28 cellular contexts compared by ENCODE assay signal in the genomic region with DNA sequence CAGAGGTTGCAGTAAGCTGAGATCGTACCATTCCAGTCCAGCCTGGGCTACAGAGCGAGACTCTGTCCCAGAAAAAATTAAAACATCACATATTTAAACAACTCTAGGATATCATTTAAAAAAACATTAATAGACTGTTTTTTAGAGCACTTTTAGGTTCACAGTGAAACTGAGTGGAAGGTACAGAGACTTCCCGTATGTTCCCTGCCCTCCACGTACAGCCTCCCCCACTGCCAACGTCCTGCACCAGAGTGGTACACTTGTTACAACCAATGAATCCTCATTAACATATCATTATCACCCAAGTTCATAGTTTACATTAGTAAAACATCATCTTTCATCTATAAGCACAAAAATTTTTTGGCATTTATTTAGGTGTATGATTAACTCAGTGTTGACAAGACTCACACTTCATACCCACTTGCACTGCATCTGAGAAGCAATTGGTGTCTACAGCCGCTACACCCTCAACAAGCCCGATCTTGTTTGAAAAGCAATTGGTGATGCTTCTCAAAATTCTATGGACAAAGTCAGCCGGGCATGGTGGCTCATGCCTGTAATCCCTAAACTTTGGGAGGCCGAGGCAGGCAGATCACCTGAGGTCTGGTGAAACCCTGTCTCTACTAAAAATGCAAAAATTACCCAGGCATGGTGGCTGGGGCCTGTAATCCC. TPM values are rescaled to one million over a fixed set of nuclear protein-coding genes. Genes with fewer than 3 reads are reported as not detected.
"Had no signal": no experiment of that assay in that cellular context is flagged by ENCODE, and none has a peak within 500 bp of the region (broad histone marks: within the 10 kb centered on the region; RNA-seq: fewer than 3 reads in every experiment).

No MANE protein-coding gene starts in this region.

- H3K4me1 Mint-ChIP-seq: activated CD4-positive, alpha-beta T cell treated with anti-CD3 and anti-CD28 coated beads, Interleukin-2, amount 10 ng/mL, durations not matched to agents 24 days and 14 days; activated naive CD4-positive, alpha-beta T cell treated with anti-CD3 and anti-CD28 coated beads, Interleukin-2, amount 50 U/mL, for 24 hours; activated naive CD8-positive, alpha-beta T cell treated with anti-CD3 and anti-CD28 coated beads, Interleukin-2, amount 10 ng/mL, durations not matched to agents 7 days and 5 days had no signal

- H3K27me3 Mint-ChIP-seq: activated naive CD4-positive, alpha-beta T cell treated with anti-CD3 and anti-CD28 coated beads, Interleukin-2, amount 50 U/mL, for 24 hours; activated T-cell treated with anti-CD3 and anti-CD28 coated beads, Interleukin-2, amount 50 U/mL, for 24 hours had no signal

- H3K4me3 Mint-ChIP-seq: activated CD4-positive, alpha-beta T cell treated with anti-CD3 and anti-CD28 coated beads, Interleukin-2, amount 10 ng/mL, durations not matched to agents 24 days and 14 days; activated CD8-positive, alpha-beta T cell treated with anti-CD3 and anti-CD28 coated beads, Interleukin-2, amount 10 ng/mL, durations not matched to agents 7 days and 5 days; activated naive CD4-positive, alpha-beta T cell treated with anti-CD3 and anti-CD28 coated beads, Interleukin-2, amount 50 U/mL, for 24 hours; activated naive CD8-positive, alpha-beta T cell treated with anti-CD3 and anti-CD28 coated beads, Interleukin-2, amount 10 ng/mL, durations not matched to agents 7 days and 5 days; activated T-cell treated with anti-CD3 and anti-CD28 coated beads, Interleukin-2, amount 50 U/mL, for 24 hours; T-helper 1 cell treated with Interleukin-12 subunit alpha and Interleukin-12 subunit beta and Interleukin-4 antibody, amounts not matched to agents 30 μg/mL and 1 μg/mL, for 36 hours; T-helper 2 cell treated with Interferon-gamma antibody and Interleukin-4, amounts not matched to agents 5 μg/mL and 100 μg/mL, for 36 hours had no signal

- H3K27me3 ChIP-seq: ascending aorta had no signal

- H3K4me3 ChIP-seq: ascending aorta, K562 had no signal

- H3K9me3 ChIP-seq: ascending aorta had no signal

- H3K27ac ChIP-seq: ascending aorta had no signal

- H3K36me3 ChIP-seq: ascending aorta had no signal

- DNase-seq: activated CD4-positive, alpha-beta T cell treated with anti-CD3 and anti-CD28 coated beads, Interleukin-2, amount 10 ng/mL, durations not matched to agents 24 days and 14 days; activated CD4-positive, alpha-beta T cell treated with anti-CD3 and anti-CD28 coated beads, Interleukin-2, amount 50 U/mL, for 4 hours; activated CD8-positive, alpha-beta T cell treated with anti-CD3 and anti-CD28 coated beads, Interleukin-2, amount 10 ng/mL, durations not matched to agents 7 days and 5 days; activated gamma-delta T cell; activated naive CD4-positive, alpha-beta T cell treated with Interleukin-2 at 50 U/mL for 16 hours; activated naive CD8-positive, alpha-beta T cell treated with anti-CD3 and anti-CD28 coated beads, Interleukin-2, amount 10 ng/mL, durations not matched to agents 7 days and 5 days; activated T-cell treated with anti-CD3 and anti-CD28 coated beads, Interleukin-2, amount 50 U/mL, for 24 hours; amygdala; cerebellar nuclear complex; IMR-90; NCI-H1092 treated with DMSO at 0.1 percent for 48 hours; NCI-H1436; NCI-H1694; NCI-H1930; NCI-H2171 treated with DMSO at 0.1 percent for 48 hours; NCI-H2227 treated with DMSO at 0.1 percent for 48 hours; NCI-H524 treated with DMSO at 0.1 percent for 48 hours; Right ventricle myocardium superior had no signal

- H3K36me3 Mint-ChIP-seq: activated naive CD4-positive, alpha-beta T cell treated with anti-CD3 and anti-CD28 coated beads, Interleukin-2, amount 50 U/mL, for 24 hours; activated naive CD8-positive, alpha-beta T cell treated with anti-CD3 and anti-CD28 coated beads, Interleukin-2, amount 10 ng/mL, durations not matched to agents 7 days and 5 days had no signal

- ATAC-seq: activated CD8-positive, alpha-beta T cell treated with anti-CD3 and anti-CD28 coated beads, Interleukin-2, amount 10 ng/mL, durations not matched to agents 7 days and 5 days; K562 had no signal

- H3K9me3 Mint-ChIP-seq: activated CD4-positive, alpha-beta T cell treated with anti-CD3 and anti-CD28 coated beads, Interleukin-2, amount 10 ng/mL, durations not matched to agents 24 days and 14 days; activated naive CD4-positive, alpha-beta T cell treated with anti-CD3 and anti-CD28 coated beads, Interleukin-2, amount 50 U/mL, for 24 hours; activated naive CD8-positive, alpha-beta T cell treated with anti-CD3 and anti-CD28 coated beads, Interleukin-2, amount 10 ng/mL, durations not matched to agents 7 days and 5 days; activated T-cell treated with anti-CD3 and anti-CD28 coated beads, Interleukin-2, amount 50 U/mL, for 24 hours; activated T-helper 2 cell treated with anti-CD3 and anti-CD28 coated beads, Interferon-gamma antibody, Interleukin-2, Interleukin-4, amounts not matched to agents 10 μg/mL and 5 μg/mL and 100 μg/mL, durations not matched to agents 14 hours and 24 hours and 36 hours; T-helper 1 cell treated with Interleukin-12 subunit alpha and Interleukin-12 subunit beta and Interleukin-4 antibody, amounts not matched to agents 30 μg/mL and 1 μg/mL, for 36 hours; T-helper 2 cell treated with Interferon-gamma antibody and Interleukin-4, amounts not matched to agents 5 μg/mL and 100 μg/mL, for 36 hours had no signal

- H3K4me1 ChIP-seq: ascending aorta had no signal

- H3K27ac Mint-ChIP-seq: activated CD4-positive, alpha-beta T cell treated with anti-CD3 and anti-CD28 coated beads, Interleukin-2, amount 10 ng/mL, durations not matched to agents 24 days and 14 days; activated CD8-positive, alpha-beta T cell treated with anti-CD3 and anti-CD28 coated beads, Interleukin-2, amount 10 ng/mL, durations not matched to agents 7 days and 5 days; activated naive CD4-positive, alpha-beta T cell treated with anti-CD3 and anti-CD28 coated beads, Interleukin-2, amount 50 U/mL, for 24 hours; activated naive CD8-positive, alpha-beta T cell treated with anti-CD3 and anti-CD28 coated beads, Interleukin-2, amount 10 ng/mL, durations not matched to agents 7 days and 5 days; activated T-cell treated with anti-CD3 and anti-CD28 coated beads, Interleukin-2, amount 50 U/mL, for 24 hours; activated T-helper 2 cell treated with anti-CD3 and anti-CD28 coated beads, Interferon-gamma antibody, Interleukin-2, Interleukin-4, amounts not matched to agents 10 μg/mL and 5 μg/mL and 100 μg/mL, durations not matched to agents 14 hours and 24 hours and 36 hours; T-helper 1 cell treated with Interleukin-12 subunit alpha and Interleukin-12 subunit beta and Interleukin-4 antibody, amounts not matched to agents 30 μg/mL and 1 μg/mL, for 36 hours; T-helper 2 cell treated with Interferon-gamma antibody and Interleukin-4, amounts not matched to agents 5 μg/mL and 100 μg/mL, for 36 hours had no signal

RNA-seq across cellular contexts. Expression of a gene that starts 39.9 kb away (rescaled TPM):
- total RNA-seq: activated CD4-positive, alpha-beta T cell treated with anti-CD3 and anti-CD28 coated beads, Interleukin-2, amount 10 ng/mL, durations not matched to agents 24 days and 14 days; activated CD8-positive, alpha-beta T cell treated with anti-CD3 and anti-CD28 coated beads, Interleukin-2, amount 10 ng/mL, durations not matched to agents 7 days and 5 days; activated naive CD8-positive, alpha-beta T cell treated with anti-CD3 and anti-CD28 coated beads, Interleukin-2, amount 10 ng/mL, durations not matched to agents 7 days and 5 days; activated T-helper 2 cell treated with anti-CD3 and anti-CD28 coated beads, Interferon-gamma antibody, Interleukin-2, Interleukin-4, amounts not matched to agents 10 μg/mL and 5 μg/mL and 100 μg/mL, durations not matched to agents 14 hours and 24 hours and 36 hours; ascending aorta; IMR-90; K562; M059J; NCI-H460; OCI-LY7; Right ventricle myocardium superior had no signal
- polyA plus RNA-seq: adipose tissue, IMR-90, K562 had no signal
